Comparison of ENCODE assay signal across 8 cellular contexts in genomic region chr1:90219166-90219871, GRCh38.
DNase-seq lines count a peak whose midpoint lies in the region; FAIRE-seq and TF ChIP-seq lines count a peak whose summit lies in the region.
"Not testable (repeated sequence)": the region's sequence is repeated elsewhere in the genome, so short reads cannot be mapped to it uniquely, and the experiment has no call there.

No MANE protein-coding gene starts in this region.

- peak overlapping the region; percentile 34 for H3K4me3 ChIP-seq in Caco-2 (ENCODE audit: low read depth, low read length)
- H3K4me3 ChIP-seq in HUES6 (ENCODE audit: low read depth, low read length), result peak overlapping the region; percentile 90
- H3K4me3 ChIP-seq in astrocyte (ENCODE audit: insufficient read depth, low read depth, low read length); esophagus muscularis mucosa: not testable (repeated sequence)
- H3K4me3 ChIP-seq in kidney (ENCODE audit: low read length in 2 of 2), result peak overlapping the region; percentile 22 to 45
- H3K4me3 ChIP-seq in transverse colon, result peak overlapping the region in 3 of 4 donors; percentile 16 to 32 (median 20)

- BruUV-seq in Caco-2 (replicated peaks; lab: Mats Ljungman, UMichigan), result not testable (repeated sequence)

- POLR2A ChIA-PET in Caco-2 (lab: Charles Lee), result not testable (repeated sequence)

- H3K4me1 ChIP-seq in Caco-2, result peaks cover 13% of the 10 kb centered on the region
- not testable (repeated sequence) for H3K4me1 ChIP-seq in HUES6 (ENCODE audit: control insufficient read depth, insufficient read depth, low read length); astrocyte (ENCODE audit: insufficient read depth, low read length); esophagus muscularis mucosa; kidney (ENCODE audit: control insufficient read depth in 1 of 2, insufficient read depth in 1 of 2, low read depth in 1 of 2, low read length in 2 of 2)
- H3K4me1 ChIP-seq in transverse colon, result peaks cover 0 to 22% (median 10%) of the 10 kb centered on the region in 4 donors

- not testable (repeated sequence) for H3K9me3 ChIP-seq in Caco-2; HUES6 (ENCODE audit: control insufficient read depth, insufficient read depth, low read depth, low read length); astrocyte (ENCODE audit: insufficient read depth, low read depth, low read length); esophagus muscularis mucosa; kidney (ENCODE audit: control insufficient read depth in 1 of 2, low read length in 2 of 2); transverse colon

- not testable (repeated sequence) for H3K9me3 Mint-ChIP-seq in Caco-2 (ENCODE audit: unreplicated experiment); astrocyte (ENCODE audit: unreplicated experiment)
- H3K9me3 Mint-ChIP-seq in nephron progenitor cell, result peaks cover 14% of the 10 kb centered on the region

- not testable (repeated sequence) for H3K27me3 Mint-ChIP-seq in Caco-2 (ENCODE audit: insufficient read depth, unreplicated experiment); astrocyte (ENCODE audit: low read depth, unreplicated experiment); nephron progenitor cell (ENCODE audit: low read depth, poor library complexity)

- intact Hi-C loops in Caco-2 (cut with micrococcal nuclease; ENCODE audit: unreplicated experiment); esophagus muscularis mucosa (cut with DNase I); kidney (cut with DNase I); transverse colon (cut with DNase I; ENCODE audit: low total_unique reads): not testable (repeated sequence)

- H3K4me3 Mint-ChIP-seq in Caco-2 (ENCODE audit: unreplicated experiment) (peak overlapping the region; percentile 81), astrocyte (ENCODE audit: unreplicated experiment) (peak overlapping the region; percentile 83), nephron progenitor cell (peak overlapping the region; percentile 90)

- TF ChIP-seq POLR2A in esophagus muscularis mucosa (IDR thresholded peaks at IDR 0.05; ENCODE audit: low read depth), result not testable (repeated sequence)
- TF ChIP-seq POLR2A in transverse colon (IDR thresholded peaks at IDR 0.05), result peak; percentile 57

- CTCF ChIA-PET in Caco-2 (lab: Charles Lee), result not testable (repeated sequence)

- in situ Hi-C loops in transverse colon (cut with MboI; ENCODE audit: low pct_ligation_motif_present in 1 of 4, low pct_unique_long_range_greater_than_20kb in 1 of 4, low sequenced_read_pairs in 3 of 4), result not testable (repeated sequence)

- H3K36me3 Mint-ChIP-seq in Caco-2 (ENCODE audit: insufficient read depth, unreplicated experiment); astrocyte (ENCODE audit: low read depth, unreplicated experiment): not testable (repeated sequence)
- H3K36me3 Mint-ChIP-seq in nephron progenitor cell (ENCODE audit: low read depth), result peaks cover 17% of the 10 kb centered on the region

- not testable (repeated sequence) for H3K4me1 Mint-ChIP-seq in Caco-2 (ENCODE audit: low read depth, unreplicated experiment); astrocyte (ENCODE audit: low read depth, unreplicated experiment)
- peaks cover 41% of the 10 kb centered on the region for H3K4me1 Mint-ChIP-seq in nephron progenitor cell

- peak overlapping the region; percentile 78 for H3K9ac ChIP-seq in HUES6 (ENCODE audit: low read length)
- H3K9ac ChIP-seq in astrocyte (ENCODE audit: low read length); kidney (ENCODE audit: low read length in 2 of 2): not testable (repeated sequence)

- peak overlapping the region; percentile 55 for H3K27ac Mint-ChIP-seq in Caco-2 (ENCODE audit: unreplicated experiment)
- H3K27ac Mint-ChIP-seq in astrocyte (ENCODE audit: unreplicated experiment), result peak overlapping the region; percentile 20
- H3K27ac Mint-ChIP-seq in nephron progenitor cell, result peak overlapping the region; percentile 86

- H4K20me1 ChIP-seq in astrocyte (ENCODE audit: insufficient read depth, low read length), result not testable (repeated sequence)

- not testable (repeated sequence) for H3K27me3 ChIP-seq in Caco-2 (replicated peaks; ENCODE audit: control insufficient read depth, insufficient read depth, low read length); HUES6 (ENCODE audit: control insufficient read depth, insufficient read depth, low read length); astrocyte (ENCODE audit: insufficient read depth, low read length); esophagus muscularis mucosa; transverse colon

- H2AFZ ChIP-seq in astrocyte (ENCODE audit: low read depth, low read length), result not testable (repeated sequence)

- not testable (repeated sequence) for TF ChIP-seq CTCF in Caco-2 (IDR thresholded peaks at IDR 0.05; ENCODE audit: insufficient read depth in 1 of 2, low read depth in 1 of 2, low read length in 1 of 2, severe bottlenecking in 1 of 2, unreplicated experiment in 1 of 2); astrocyte (IDR thresholded peaks at IDR 0.05; ENCODE audit: insufficient read depth, low read depth, low read length); esophagus muscularis mucosa (IDR thresholded peaks at IDR 0.05); kidney (IDR thresholded peaks at IDR 0.05; ENCODE audit: borderline replicate concordance, extremely low read depth, insufficient read depth); nephron progenitor cell (IDR thresholded peaks at IDR 0.05); transverse colon (IDR thresholded peaks at IDR 0.05)

- WGBS in esophagus muscularis mucosa, result 88% methylated on average over 21 of the region's 27 CpGs
- 41 to 90% methylated on average over 8 to 27 of the region's 27 CpGs for WGBS in transverse colon (ENCODE audit: low coverage in 1 of 2), 2 donors

- not testable (repeated sequence) for H3K4me2 ChIP-seq in astrocyte (ENCODE audit: low read length)

- not testable (repeated sequence) for TF ChIP-seq EP300 in esophagus muscularis mucosa (IDR thresholded peaks at IDR 0.05); transverse colon (IDR thresholded peaks at IDR 0.05; ENCODE audit: low read depth)

- not testable (repeated sequence) for FAIRE-seq in astrocyte (lab: Jason Lieb, UNC); kidney (lab: Jason Lieb, UNC)

- H3K27ac ChIP-seq in HUES6 (ENCODE audit: low read depth, low read length), result peak overlapping the region; percentile 59; the same call in 1 of the 2 replicates
- not testable (repeated sequence) for H3K27ac ChIP-seq in astrocyte (ENCODE audit: low read depth, low read length); esophagus muscularis mucosa (replicated peaks in 1 of 4); kidney (ENCODE audit: low read depth in 2 of 2, low read length in 2 of 2)
- peak overlapping the region; percentile 66 to 75 (median 70) for H3K27ac ChIP-seq in transverse colon

- DNase-seq in Caco-2, result peak; percentile 52 to 69
- peak; percentile 68 for DNase-seq in NCI-H69 (lab: John Stamatoyannopoulos, UW)
- not testable (repeated sequence) for DNase-seq in astrocyte (ENCODE audit: low read depth); kidney; nephron progenitor cell
- DNase-seq in esophagus muscularis mucosa (ENCODE audit: extremely low spot score), result peak; percentile 37
- DNase-seq in transverse colon, result peak; percentile 67

- not testable (repeated sequence) for H3K36me3 ChIP-seq in Caco-2 (ENCODE audit: control insufficient read depth, insufficient read depth, low read length); HUES6 (ENCODE audit: control insufficient read depth, insufficient read depth, low read length); astrocyte (ENCODE audit: insufficient read depth, low read length); esophagus muscularis mucosa; kidney (ENCODE audit: control insufficient read depth in 1 of 2, insufficient read depth in 2 of 2, low read length in 2 of 2); transverse colon

- H3K79me2 ChIP-seq in astrocyte (ENCODE audit: insufficient read depth, low read length), result not testable (repeated sequence)

Comparison
In these comparisons a context has a peak if more than half of its experiments do, and no peak if none do; other contexts are left out.
1. H3K27ac Mint-ChIP-seq: peak in every context shown above with its lines; median percentile 86 in nephron progenitor cell; 55 in Caco-2; 20 in astrocyte.